Comparison of ENCODE assay signal across 1 cellular context in the genomic region with DNA sequence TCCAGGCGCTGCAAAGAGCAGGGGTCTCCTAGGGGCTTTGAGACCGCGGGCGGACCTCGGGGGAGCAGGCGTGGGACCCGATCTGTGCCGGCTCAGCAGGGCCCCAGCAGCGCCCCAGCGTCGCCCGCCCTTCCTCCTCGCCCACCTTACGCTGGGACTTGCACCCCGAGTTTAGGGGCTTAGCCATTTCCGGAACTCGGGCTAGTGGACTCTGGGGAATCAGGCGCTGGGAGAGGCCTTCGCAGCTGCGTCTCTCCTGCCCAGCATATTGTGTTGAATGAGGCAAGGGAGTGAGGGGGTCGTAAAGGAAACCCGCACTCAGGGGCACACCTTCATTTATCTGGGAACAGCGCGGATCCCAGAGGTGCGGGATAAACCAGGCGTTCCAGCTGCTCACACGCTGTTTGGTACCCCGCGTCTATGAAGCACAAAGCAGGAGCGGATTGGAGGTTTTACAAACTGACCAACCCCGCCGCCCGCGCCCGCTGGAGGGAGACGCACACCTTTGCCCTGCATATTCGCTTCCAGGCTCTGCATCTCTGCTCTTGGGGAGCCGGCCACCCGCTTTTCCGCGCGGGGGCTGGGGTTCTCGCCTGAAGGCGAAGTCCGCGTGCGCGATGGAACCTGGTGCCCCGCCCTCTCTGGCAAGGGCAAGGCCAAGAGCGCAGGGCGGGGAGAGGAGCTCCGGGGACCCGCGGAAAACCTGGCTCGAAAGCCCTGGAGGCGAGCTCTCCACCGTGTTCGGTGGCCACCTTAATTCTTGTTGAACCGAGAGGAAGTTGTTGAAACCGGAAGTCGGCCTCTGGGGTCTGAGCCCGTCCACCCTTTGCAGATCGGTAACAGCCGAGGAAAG.
TF ChIP-seq lines count a peak whose summit lies in the region.

No MANE protein-coding gene starts in this region.

TF ChIP-seq in IMR-90, 13 proteins besides CTCF, POLR2A, EP300 and RAD21 (continued from another document):
- TF ChIP-seq, protein P1, sequence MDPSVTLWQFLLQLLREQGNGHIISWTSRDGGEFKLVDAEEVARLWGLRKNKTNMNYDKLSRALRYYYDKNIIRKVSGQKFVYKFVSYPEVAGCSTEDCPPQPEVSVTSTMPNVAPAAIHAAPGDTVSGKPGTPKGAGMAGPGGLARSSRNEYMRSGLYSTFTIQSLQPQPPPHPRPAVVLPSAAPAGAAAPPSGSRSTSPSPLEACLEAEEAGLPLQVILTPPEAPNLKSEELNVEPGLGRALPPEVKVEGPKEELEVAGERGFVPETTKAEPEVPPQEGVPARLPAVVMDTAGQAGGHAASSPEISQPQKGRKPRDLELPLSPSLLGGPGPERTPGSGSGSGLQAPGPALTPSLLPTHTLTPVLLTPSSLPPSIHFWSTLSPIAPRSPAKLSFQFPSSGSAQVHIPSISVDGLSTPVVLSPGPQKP (IDR thresholded peaks at IDR 0.05; ENCODE audit: borderline replicate concordance, low read depth, low read length) = no peak
- TF ChIP-seq BHLHE40 (IDR thresholded peaks at IDR 0.05; ENCODE audit: low read depth, low read length) = no peak
